Comparison of ENCODE assay signal across 1 cellular context in the genomic region with DNA sequence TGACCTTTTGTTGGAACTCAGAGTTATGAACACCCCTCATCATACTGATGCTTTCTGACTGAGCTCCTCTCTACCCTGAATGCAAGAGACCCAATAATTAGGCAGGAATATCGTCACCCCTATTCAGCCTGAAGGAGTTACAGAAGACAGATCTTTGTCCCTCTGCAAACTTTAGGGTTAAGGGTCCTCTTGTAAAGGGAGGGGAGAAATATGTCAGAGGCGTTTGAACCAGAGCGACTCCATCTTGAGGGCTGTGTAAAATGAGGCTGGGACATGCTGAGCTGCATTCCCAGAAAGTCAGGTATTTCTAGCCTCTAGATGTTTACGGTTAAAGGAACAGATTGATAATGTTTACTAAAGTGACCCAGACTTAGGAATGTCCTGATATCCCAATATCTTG.
TF ChIP-seq lines count a peak whose summit lies in the region.

No MANE protein-coding gene starts in this region.

TF ChIP-seq in K562, 482 proteins besides CTCF, POLR2A, EP300 and RAD21 (continued from another document and continues in another):
- TF ChIP-seq ZNF395 (CRISPR knock-in tag; IDR thresholded peaks at IDR 0.05) (peak; percentile 96), YY1 (IDR thresholded peaks at IDR 0.05; ENCODE audit: borderline replicate concordance in 1 of 3, control insufficient read depth in 1 of 3, extremely low read depth in 1 of 3, insufficient read depth in 3 of 3, insufficient read length in 1 of 3, insufficient replicate concordance in 2 of 3, low read depth in 1 of 3, low read length in 2 of 3) (no peak), SRSF7 (optimal IDR thresholded peaks at IDR 0.05; ENCODE audit: low read depth, low read length) (no peak), SIRT6 (IDR thresholded peaks at IDR 0.05; ENCODE audit: low read depth, low read length) (no peak), ZNF778 (CRISPR knock-in tag; IDR thresholded peaks at IDR 0.05) (no peak), TSC22D4 (tag; IDR thresholded peaks at IDR 0.05) (no peak), TAL1 (IDR thresholded peaks at IDR 0.05) (no peak), MAX (CRISPR knock-in tag; IDR thresholded peaks at IDR 0.05) (no peak), ZNF75A (CRISPR knock-in tag; IDR thresholded peaks at IDR 0.05) (peak; percentile 54; the same call in 1 of the 2 replicates), CGGBP1 (CRISPR knock-in tag; IDR thresholded peaks at IDR 0.05) (no peak), TARDBP (IDR thresholded peaks at IDR 0.05) (no peak), HSF4 (CRISPR knock-in tag; IDR thresholded peaks at IDR 0.05; ENCODE audit: borderline replicate concordance) (peak; percentile 76; the same call in 1 of the 2 replicates), MYNN (IDR thresholded peaks at IDR 0.05) (no peak), MYNN (CRISPR knock-in tag; IDR thresholded peaks at IDR 0.05) (no peak), SMC3 (conservative IDR thresholded peaks at IDR 0.05; ENCODE audit: insufficient read depth, low read depth, low read length) (no peak), MYBL2 (IDR thresholded peaks at IDR 0.05; ENCODE audit: low read depth) (no peak), MYBL2 (CRISPR knock-in tag; IDR thresholded peaks at IDR 0.05; ENCODE audit: borderline replicate concordance) (no peak), ARHGAP35 (IDR thresholded peaks at IDR 0.05; ENCODE audit: partially characterized antibody) (no peak), ZNF449 (CRISPR knock-in tag; IDR thresholded peaks at IDR 0.05) (peak; percentile 93), ELF2 (CRISPR knock-in tag; IDR thresholded peaks at IDR 0.05) (peak; percentile 72), CXXC5 (CRISPR knock-in tag; IDR thresholded peaks at IDR 0.05) (peak; percentile 80), RB1 (IDR thresholded peaks at IDR 0.05; ENCODE audit: low read depth) (no peak), POLR2B (IDR thresholded peaks at IDR 0.05; ENCODE audit: low read depth, partially characterized antibody) (no peak), RNF2 (IDR thresholded peaks at IDR 0.05) (no peak), CHD4 (IDR thresholded peaks at IDR 0.05; ENCODE audit: insufficient read depth, insufficient replicate concordance, low read depth, low read length, poor library complexity, severe bottlenecking) (no peak), POLR2H (tag; IDR thresholded peaks at IDR 0.05; ENCODE audit: low read depth) (no peak), SREBF2 (CRISPR knock-in tag; IDR thresholded peaks at IDR 0.05) (no peak), MCM3 (IDR thresholded peaks at IDR 0.05) (no peak), RREB1 (CRISPR knock-in tag; IDR thresholded peaks at IDR 0.05) (peak; percentile 82; the same call in 1 of the 2 replicates), HDAC3 (IDR thresholded peaks at IDR 0.05; ENCODE audit: borderline replicate concordance, partially characterized antibody) (no peak), FOXJ2 (tag; IDR thresholded peaks at IDR 0.05) (no peak), SAFB2 (IDR thresholded peaks at IDR 0.05; ENCODE audit: borderline replicate concordance, low read depth, low read length, severe bottlenecking) (no peak), HDAC6 (IDR thresholded peaks at IDR 0.05; ENCODE audit: low read depth, low read length) (no peak), ZC3H8 (IDR thresholded peaks at IDR 0.05) (no peak), TCF7L2 (IDR thresholded peaks at IDR 0.05; ENCODE audit: low read depth, low read length) (no peak), ZNF507 (tag; conservative IDR thresholded peaks at IDR 0.05) (peak; percentile 33; the same call in 1 of the 2 replicates), ZC3H4 (CRISPR knock-in tag; IDR thresholded peaks at IDR 0.05; ENCODE audit: borderline replicate concordance) (no peak), PTRF (tag; IDR thresholded peaks at IDR 0.05) (peak; percentile 97), ZNF174 (CRISPR knock-in tag; IDR thresholded peaks at IDR 0.05) (no peak), SP1 (CRISPR knock-in tag; IDR thresholded peaks at IDR 0.05) (no peak)
- TF ChIP-seq, protein P1, sequence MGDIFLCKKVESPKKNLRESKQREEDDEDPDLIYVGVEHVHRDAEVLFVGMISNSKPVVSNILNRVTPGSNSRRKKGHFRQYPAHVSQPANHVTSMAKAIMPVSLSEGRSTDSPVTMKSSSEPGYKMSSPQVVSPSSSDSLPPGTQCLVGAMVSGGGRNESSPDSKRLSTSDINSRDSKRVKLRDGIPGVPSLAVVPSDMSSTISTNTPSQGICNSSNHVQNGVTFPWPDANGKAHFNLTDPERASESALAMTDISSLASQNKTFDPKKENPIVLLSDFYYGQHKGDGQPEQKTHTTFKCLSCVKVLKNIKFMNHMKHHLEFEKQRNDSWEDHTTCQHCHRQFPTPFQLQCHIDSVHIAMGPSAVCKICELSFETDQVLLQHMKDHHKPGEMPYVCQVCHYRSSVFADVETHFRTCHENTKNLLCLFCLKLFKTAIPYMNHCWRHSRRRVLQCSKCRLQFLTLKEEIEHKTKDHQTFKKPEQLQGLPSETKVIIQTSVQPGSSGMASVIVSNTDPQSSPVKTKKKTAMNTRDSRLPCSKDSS (IDR thresholded peaks at IDR 0.05; ENCODE audit: low read depth, partially characterized antibody) = no peak
- TF ChIP-seq, protein P2, sequence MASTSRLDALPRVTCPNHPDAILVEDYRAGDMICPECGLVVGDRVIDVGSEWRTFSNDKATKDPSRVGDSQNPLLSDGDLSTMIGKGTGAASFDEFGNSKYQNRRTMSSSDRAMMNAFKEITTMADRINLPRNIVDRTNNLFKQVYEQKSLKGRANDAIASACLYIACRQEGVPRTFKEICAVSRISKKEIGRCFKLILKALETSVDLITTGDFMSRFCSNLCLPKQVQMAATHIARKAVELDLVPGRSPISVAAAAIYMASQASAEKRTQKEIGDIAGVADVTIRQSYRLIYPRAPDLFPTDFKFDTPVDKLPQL (IDR thresholded peaks at IDR 0.05; ENCODE audit: extremely low read depth, insufficient read length) = no peak
- TF ChIP-seq, protein P3, sequence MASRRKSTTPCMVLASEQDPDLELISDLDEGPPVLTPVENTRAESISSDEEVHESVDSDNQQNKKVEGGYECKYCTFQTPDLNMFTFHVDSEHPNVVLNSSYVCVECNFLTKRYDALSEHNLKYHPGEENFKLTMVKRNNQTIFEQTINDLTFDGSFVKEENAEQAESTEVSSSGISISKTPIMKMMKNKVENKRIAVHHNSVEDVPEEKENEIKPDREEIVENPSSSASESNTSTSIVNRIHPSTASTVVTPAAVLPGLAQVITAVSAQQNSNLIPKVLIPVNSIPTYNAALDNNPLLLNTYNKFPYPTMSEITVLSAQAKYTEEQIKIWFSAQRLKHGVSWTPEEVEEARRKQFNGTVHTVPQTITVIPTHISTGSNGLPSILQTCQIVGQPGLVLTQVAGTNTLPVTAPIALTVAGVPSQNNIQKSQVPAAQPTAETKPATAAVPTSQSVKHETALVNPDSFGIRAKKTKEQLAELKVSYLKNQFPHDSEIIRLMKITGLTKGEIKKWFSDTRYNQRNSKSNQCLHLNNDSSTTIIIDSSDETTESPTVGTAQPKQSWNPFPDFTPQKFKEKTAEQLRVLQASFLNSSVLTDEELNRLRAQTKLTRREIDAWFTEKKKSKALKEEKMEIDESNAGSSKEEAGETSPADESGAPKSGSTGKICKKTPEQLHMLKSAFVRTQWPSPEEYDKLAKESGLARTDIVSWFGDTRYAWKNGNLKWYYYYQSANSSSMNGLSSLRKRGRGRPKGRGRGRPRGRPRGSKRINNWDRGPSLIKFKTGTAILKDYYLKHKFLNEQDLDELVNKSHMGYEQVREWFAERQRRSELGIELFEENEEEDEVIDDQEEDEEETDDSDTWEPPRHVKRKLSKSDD (conservative IDR thresholded peaks at IDR 0.05; ENCODE audit: low read length) = no peak
- TF ChIP-seq, protein P4, sequence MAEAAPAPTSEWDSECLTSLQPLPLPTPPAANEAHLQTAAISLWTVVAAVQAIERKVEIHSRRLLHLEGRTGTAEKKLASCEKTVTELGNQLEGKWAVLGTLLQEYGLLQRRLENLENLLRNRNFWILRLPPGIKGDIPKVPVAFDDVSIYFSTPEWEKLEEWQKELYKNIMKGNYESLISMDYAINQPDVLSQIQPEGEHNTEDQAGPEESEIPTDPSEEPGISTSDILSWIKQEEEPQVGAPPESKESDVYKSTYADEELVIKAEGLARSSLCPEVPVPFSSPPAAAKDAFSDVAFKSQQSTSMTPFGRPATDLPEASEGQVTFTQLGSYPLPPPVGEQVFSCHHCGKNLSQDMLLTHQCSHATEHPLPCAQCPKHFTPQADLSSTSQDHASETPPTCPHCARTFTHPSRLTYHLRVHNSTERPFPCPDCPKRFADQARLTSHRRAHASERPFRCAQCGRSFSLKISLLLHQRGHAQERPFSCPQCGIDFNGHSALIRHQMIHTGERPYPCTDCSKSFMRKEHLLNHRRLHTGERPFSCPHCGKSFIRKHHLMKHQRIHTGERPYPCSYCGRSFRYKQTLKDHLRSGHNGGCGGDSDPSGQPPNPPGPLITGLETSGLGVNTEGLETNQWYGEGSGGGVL (CRISPR knock-in tag; IDR thresholded peaks at IDR 0.05) = 0 out of 2 replicates have a peak, but pooled peaks have one; percentile 26
- TF ChIP-seq, protein P5, sequence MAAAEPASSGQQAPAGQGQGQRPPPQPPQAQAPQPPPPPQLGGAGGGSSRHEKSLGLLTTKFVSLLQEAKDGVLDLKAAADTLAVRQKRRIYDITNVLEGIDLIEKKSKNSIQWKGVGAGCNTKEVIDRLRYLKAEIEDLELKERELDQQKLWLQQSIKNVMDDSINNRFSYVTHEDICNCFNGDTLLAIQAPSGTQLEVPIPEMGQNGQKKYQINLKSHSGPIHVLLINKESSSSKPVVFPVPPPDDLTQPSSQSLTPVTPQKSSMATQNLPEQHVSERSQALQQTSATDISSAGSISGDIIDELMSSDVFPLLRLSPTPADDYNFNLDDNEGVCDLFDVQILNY (CRISPR knock-in tag; IDR thresholded peaks at IDR 0.05) = no peak
